10 cellular contexts compared by ENCODE assay signal in the genomic region with DNA sequence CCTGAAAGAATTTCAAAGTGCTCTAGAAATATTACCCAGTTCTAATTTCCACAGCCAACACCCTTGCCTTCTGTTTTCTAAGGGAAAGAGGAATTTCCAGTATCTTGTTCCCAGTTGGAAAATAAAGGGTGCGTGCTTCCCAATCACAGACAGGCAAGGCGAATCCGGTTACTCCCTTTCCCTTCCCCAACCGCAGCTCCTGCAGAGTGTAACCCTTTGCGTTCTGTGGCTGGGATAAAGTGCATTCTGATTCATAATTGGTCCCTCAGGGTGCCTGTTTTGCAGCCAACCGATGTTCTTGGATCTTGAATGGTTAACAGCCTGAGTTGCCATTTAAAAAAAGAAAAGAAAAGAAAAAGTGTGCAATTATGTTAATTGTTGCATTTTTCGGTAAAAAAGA. TPM values are rescaled to one million over a fixed set of nuclear protein-coding genes. Genes with fewer than 3 reads are reported as not detected.
DNase-seq lines count a peak whose midpoint lies in the region; ATAC-seq and TF ChIP-seq lines count a peak whose summit lies in the region.
"Had no signal": no experiment of that assay in that cellular context is flagged by ENCODE, and none has a peak within 500 bp of the region (broad histone marks: within the 10 kb centered on the region; RNA-seq: fewer than 3 reads in every experiment).

No MANE protein-coding gene starts in this region.

- no peak overlapping the region for H2AFZ ChIP-seq in mesenchymal stem cell (ENCODE audit: low read depth, low read length)

- no peak overlapping the region for H3K18ac ChIP-seq in mesenchymal stem cell (ENCODE audit: low read depth in 1 of 2, low read length in 2 of 2)

- H3K36me3 ChIP-seq in esophagus muscularis mucosa (no peaks in the 10 kb centered on the region), mesenchymal stem cell (ENCODE audit: control insufficient read depth in 1 of 2, insufficient read depth in 2 of 2, low read depth in 1 of 2, low read length in 2 of 2) (no peaks in the 10 kb centered on the region), upper lobe of right lung (no peaks in the 10 kb centered on the region)

- ATAC-seq in upper lobe of right lung (no peak), HG02870 (IDR thresholded peaks at IDR 0.05; ENCODE audit: unreplicated experiment) (no peak)
- ATAC-seq: left lobe of liver had no signal

- H3K27me3 ChIP-seq in esophagus muscularis mucosa (no peaks in the 10 kb centered on the region), mesenchymal stem cell (ENCODE audit: control insufficient read depth in 1 of 2, insufficient read depth in 1 of 2, low read length in 2 of 2) (no peaks in the 10 kb centered on the region), upper lobe of right lung (no peaks in the 10 kb centered on the region)

- 23% methylated on average over 7 of the region's 7 CpGs for WGBS in esophagus muscularis mucosa
- WGBS in mesenchymal stem cell: 64% methylated on average over 7 of the region's 7 CpGs

- no peak overlapping the region for H3K27ac ChIP-seq in esophagus muscularis mucosa (replicated peaks in 1 of 4)
- no peak overlapping the region for H3K27ac ChIP-seq in mesenchymal stem cell (ENCODE audit: low read length, poor library complexity, severe bottlenecking)
- peak overlapping the region; percentile 6 for H3K27ac ChIP-seq in upper lobe of right lung
- H3K27ac ChIP-seq: 22Rv1 had no signal

- DNase-seq in NCI-H2081 (lab: John Stamatoyannopoulos, UW) (peak; percentile 15 to 32), NCI-H2081 treated with DMSO at 0.1 percent for 48 hours (lab: John Stamatoyannopoulos, UW) (no peak), esophagus muscularis mucosa (ENCODE audit: extremely low spot score) (no peak), mesenchymal stem cell (no peak), upper lobe of right lung (no peak), cerebellum (ENCODE audit: low spot score) (no peak), GM13977 (ENCODE audit: low spot score) (no peak)

- H2AK5ac ChIP-seq in mesenchymal stem cell (ENCODE audit: low read length, severe bottlenecking): no peak overlapping the region

- H3K9me3 ChIP-seq in esophagus muscularis mucosa (no peaks in the 10 kb centered on the region), mesenchymal stem cell (ENCODE audit: control insufficient read depth, low read length) (no peaks in the 10 kb centered on the region), upper lobe of right lung (no peaks in the 10 kb centered on the region)

- TF ChIP-seq CTCF in esophagus muscularis mucosa (IDR thresholded peaks at IDR 0.05) (no peak), upper lobe of right lung (IDR thresholded peaks at IDR 0.05) (no peak), GM13977 (IDR thresholded peaks at IDR 0.05; ENCODE audit: extremely low read depth, insufficient read depth, missing control alignments) (no peak)

- no peak overlapping the region for H2BK12ac ChIP-seq in mesenchymal stem cell (ENCODE audit: low read length in 2 of 2)

- no peak for TF ChIP-seq EP300 in esophagus muscularis mucosa (IDR thresholded peaks at IDR 0.05)

- in situ Hi-C loops in GM13977 (cut with MboI; ENCODE audit: low pct_unique_long_range_greater_than_20kb, low sequenced_read_pairs, unreplicated experiment): no loop called here

- H3K4me3 ChIP-seq in esophagus muscularis mucosa (peak overlapping the region; percentile 19 to 38 (median 25)), mesenchymal stem cell (ENCODE audit: insufficient read depth in 1 of 2, low read depth in 1 of 2, low read length in 2 of 2) (peak overlapping the region in 1 of 2 experiments; percentile 74), upper lobe of right lung (peak overlapping the region; percentile 20)

- H2BK15ac ChIP-seq in mesenchymal stem cell (ENCODE audit: low read depth, poor library complexity, severe bottlenecking): no peak overlapping the region

- H4K8ac ChIP-seq in mesenchymal stem cell (ENCODE audit: low read length): no peak overlapping the region

- H3K79me1 ChIP-seq in mesenchymal stem cell (replicated peaks; ENCODE audit: low read length, poor library complexity, severe bottlenecking): no peaks in the 10 kb centered on the region

- H3K14ac ChIP-seq in mesenchymal stem cell (ENCODE audit: low read length in 2 of 2): no peak overlapping the region

- no peak overlapping the region for H3K4me2 ChIP-seq in mesenchymal stem cell (ENCODE audit: low read length, poor library complexity, severe bottlenecking)

- H3K9ac ChIP-seq in mesenchymal stem cell (ENCODE audit: low read length): peak overlapping the region; percentile 91

- H3K4me1 ChIP-seq in esophagus muscularis mucosa (no peaks in the 10 kb centered on the region), mesenchymal stem cell (ENCODE audit: control insufficient read depth, insufficient read depth, low read depth, low read length) (peaks cover 8% of the 10 kb centered on the region), upper lobe of right lung (no peaks in the 10 kb centered on the region)

- H2BK5ac ChIP-seq in mesenchymal stem cell (ENCODE audit: low read depth, low read length, poor library complexity, severe bottlenecking): no peak overlapping the region

- no peak overlapping the region for H3K4ac ChIP-seq in mesenchymal stem cell (ENCODE audit: low read depth in 1 of 2, low read length in 2 of 2)

- no peak overlapping the region for H3K23ac ChIP-seq in mesenchymal stem cell (ENCODE audit: low read length in 2 of 2)

- intact Hi-C loops in esophagus muscularis mucosa (cut with DNase I): no loop called here
- intact Hi-C loops in upper lobe of right lung (cut with DNase I): no loop called here

- H4K91ac ChIP-seq in mesenchymal stem cell (ENCODE audit: low read length): no peak overlapping the region

- H2BK120ac ChIP-seq in mesenchymal stem cell (ENCODE audit: low read depth, low read length): no peak overlapping the region

- TF ChIP-seq POLR2A in esophagus muscularis mucosa (IDR thresholded peaks at IDR 0.05; ENCODE audit: low read depth): no peak

RNA-seq across cellular contexts. Expression of a gene that starts 40.6 kb away (rescaled TPM):
- 1 to 10 TPM; 3.7 to 7.5 (median 5.6) TPM for total RNA-seq in esophagus muscularis mucosa
- 4.2 TPM for polyA plus RNA-seq in mesenchymal stem cell (2013, experiment 1 of 2)
- polyA plus RNA-seq in mesenchymal stem cell (2013, experiment 2 of 2): 4.1 TPM
- total RNA-seq in upper lobe of right lung: 15.2 TPM
- 136 TPM for total RNA-seq in cerebellum

Comparison
In these comparisons a context has a peak if more than half of its experiments do, and no peak if none do; other contexts are left out.
1. DNase-seq: peak in NCI-H2081 (2 of 2); none in NCI-H2081 treated with DMSO at 0.1 percent for 48 hours (single experiment), esophagus muscularis mucosa (single experiment), mesenchymal stem cell (single experiment), upper lobe of right lung (single experiment), cerebellum (single experiment) and GM13977 (single experiment).